In the genomic region with DNA sequence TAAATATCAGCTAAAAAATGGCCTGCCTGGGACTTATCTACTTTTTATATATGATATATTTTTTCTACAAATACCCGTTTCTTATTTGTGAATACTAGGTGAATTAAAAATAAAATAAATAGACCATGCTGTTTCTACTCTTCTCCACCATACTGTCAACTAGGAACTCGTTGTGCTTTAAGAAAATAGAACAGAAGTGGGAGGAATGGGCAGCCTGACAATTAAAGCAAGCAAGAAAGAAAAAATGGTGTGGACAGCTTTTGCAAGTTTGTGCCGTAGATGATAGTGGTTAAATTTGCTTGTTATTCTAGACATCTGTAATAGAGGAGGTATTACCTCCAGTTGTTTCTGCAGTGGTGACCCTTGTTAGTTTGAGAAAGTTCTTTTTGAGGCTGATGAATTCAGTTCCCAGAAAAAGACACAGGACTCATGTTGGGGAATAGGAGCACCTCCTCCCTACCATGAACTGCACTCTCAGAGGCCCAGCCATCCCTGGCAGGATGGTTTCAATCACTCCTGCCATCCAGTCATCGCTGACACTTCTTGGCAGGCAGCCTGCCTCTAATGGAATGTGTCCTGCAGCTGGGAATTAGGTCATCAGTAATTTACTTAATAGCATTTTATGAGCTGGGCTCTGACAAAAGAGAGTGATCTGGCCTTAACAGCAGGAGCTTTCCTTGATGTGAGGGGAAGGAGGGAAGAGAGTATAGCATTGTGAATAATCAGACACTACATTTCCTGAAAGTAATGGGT, we compare ENCODE assay signal across 8 cellular contexts.
DNase-seq lines count a peak whose midpoint lies in the region; ATAC-seq and TF ChIP-seq lines count a peak whose summit lies in the region.

No MANE protein-coding gene starts in this region.

- DNase-seq in BE2C (peak; percentile 92), NCI-H146 treated with DMSO at 0.1 percent for 48 hours (lab: John Stamatoyannopoulos, UW; ENCODE audit: unreplicated experiment) (peak; percentile 73), dorsolateral prefrontal cortex (peak in 3 of 10 donors; percentile 12 to 34 (median 16)), mesothelial cell of epicardium (ENCODE audit: low spot score in 2 of 2, unreplicated experiment in 2 of 2) (peak in 1 of 2 experiments; percentile 39), progenitor cell of endocrine pancreas (ENCODE audit: low spot score, unreplicated experiment) (no peak), NK-92 (lab: John Stamatoyannopoulos, UW; ENCODE audit: unreplicated experiment) (no peak)
- DNase-seq in CD4-positive, alpha-beta T cell: no peak

- H3K4me1 ChIP-seq in BE2C: peaks cover 27% of the 10 kb centered on the region

- POLR2A ChIA-PET in CD4-positive, alpha-beta T cell (lab: Charles Lee): no interaction called here

- H3K4me3 ChIP-seq in BE2C (ENCODE audit: low read depth, low read length) (no peak overlapping the region), dorsolateral prefrontal cortex (no peak overlapping the region)

- H3K27me3 Mint-ChIP-seq in mesothelial cell of epicardium (ENCODE audit: low read depth) (no peaks in the 10 kb centered on the region), progenitor cell of endocrine pancreas (no peaks in the 10 kb centered on the region)
- H3K27me3 Mint-ChIP-seq in CD4-positive, alpha-beta T cell: peaks cover 32% of the 10 kb centered on the region

- H3K27me3 ChIP-seq in BE2C (no peaks in the 10 kb centered on the region), dorsolateral prefrontal cortex (no peaks in the 10 kb centered on the region)
- H3K27me3 ChIP-seq in CD4-positive, alpha-beta T cell (ENCODE audit: control insufficient read depth, insufficient read depth, low read length): no peaks in the 10 kb centered on the region

- no peak for ATAC-seq in GM21723 (IDR thresholded peaks at IDR 0.05; ENCODE audit: unreplicated experiment)
- no peak for ATAC-seq in CD4-positive, alpha-beta T cell (ENCODE audit: poor library complexity)

- intact Hi-C loops in dorsolateral prefrontal cortex (cut with DNase I): loop anchor here in 1 of 2 donors (10.0 kb wide), 1 partner anchor 133 kb away; no protein-coding TSS in a partner anchor
- intact Hi-C loops in CD4-positive, alpha-beta T cell (cut with DNase I, micrococcal nuclease): no loop called here

- TF ChIP-seq CTCF in BE2C (IDR thresholded peaks at IDR 0.05; ENCODE audit: low read depth, low read length) (no peak), dorsolateral prefrontal cortex (IDR thresholded peaks at IDR 0.05 in 54 of 56, conservative IDR thresholded peaks at IDR 0.05 in 2 of 56; ENCODE audit: low read depth in 1 of 56, partially characterized antibody in 56 of 56) (no peak), mesothelial cell of epicardium (IDR thresholded peaks at IDR 0.05; ENCODE audit: unreplicated experiment) (no peak), progenitor cell of endocrine pancreas (IDR thresholded peaks at IDR 0.05; ENCODE audit: unreplicated experiment) (no peak)
- no peak for TF ChIP-seq CTCF in CD4-positive, alpha-beta T cell (IDR thresholded peaks at IDR 0.05)

- CTCF ChIA-PET in CD4-positive, alpha-beta T cell (lab: Charles Lee): no interaction called here

- no peaks in the 10 kb centered on the region for H3K36me3 Mint-ChIP-seq in mesothelial cell of epicardium
- no peaks in the 10 kb centered on the region for H3K36me3 Mint-ChIP-seq in CD4-positive, alpha-beta T cell (ENCODE audit: low read depth)
- H3K36me3 Mint-ChIP-seq in progenitor cell of endocrine pancreas (ENCODE audit: insufficient read depth): no peaks in the 10 kb centered on the region

- H3K36me3 ChIP-seq in BE2C: no peaks in the 10 kb centered on the region

- H3K4me3 Mint-ChIP-seq in mesothelial cell of epicardium: no peak overlapping the region
- H3K4me3 Mint-ChIP-seq in CD4-positive, alpha-beta T cell: no peak overlapping the region
- H3K4me3 Mint-ChIP-seq in progenitor cell of endocrine pancreas (ENCODE audit: low read depth): no peak overlapping the region

- H3K27ac ChIP-seq in dorsolateral prefrontal cortex: peak overlapping the region in 40 of 59 donors; percentile 14 to 82 (median 50)
- H3K27ac ChIP-seq in CD4-positive, alpha-beta T cell (ENCODE audit: low read depth, low read length): no peak overlapping the region

- no peaks in the 10 kb centered on the region for H3K9me3 ChIP-seq in BE2C
- H3K9me3 ChIP-seq in CD4-positive, alpha-beta T cell (ENCODE audit: control insufficient read depth, low read length): no peaks in the 10 kb centered on the region

- peaks cover 23% of the 10 kb centered on the region for H3K4me1 Mint-ChIP-seq in mesothelial cell of epicardium
- H3K4me1 Mint-ChIP-seq in CD4-positive, alpha-beta T cell (ENCODE audit: low read depth): peaks cover 6% of the 10 kb centered on the region
- H3K4me1 Mint-ChIP-seq in progenitor cell of endocrine pancreas (ENCODE audit: low read depth): peaks cover 3% of the 10 kb centered on the region

- H3K9me3 Mint-ChIP-seq in mesothelial cell of epicardium (peaks cover 5% of the 10 kb centered on the region), progenitor cell of endocrine pancreas (ENCODE audit: low read depth) (peaks cover 3% of the 10 kb centered on the region)
- H3K9me3 Mint-ChIP-seq in CD4-positive, alpha-beta T cell: no peaks in the 10 kb centered on the region

- H3K27ac Mint-ChIP-seq in mesothelial cell of epicardium (peak overlapping the region; percentile 80), progenitor cell of endocrine pancreas (no peak overlapping the region)
- no peak overlapping the region for H3K27ac Mint-ChIP-seq in CD4-positive, alpha-beta T cell

Comparison
In these comparisons a context has a peak if more than half of its experiments do, and no peak if none do; other contexts are left out.
1. DNase-seq: peak in BE2C (single experiment) and NCI-H146 treated with DMSO at 0.1 percent for 48 hours (single experiment); none in CD4-positive, alpha-beta T cell (0 of 10), progenitor cell of endocrine pancreas (single experiment) and NK-92 (single experiment).